15 cellular contexts compared by ENCODE assay signal in genomic region chr2:71856709-71857525, GRCh38.
A peak's percentile ranks its signal among the peaks of the same experiment; 100 is the strongest.
DNase-seq lines count a peak whose midpoint lies in the region; ATAC-seq and TF ChIP-seq lines count a peak whose summit lies in the region.
"Had no signal": no experiment of that assay in that cellular context is flagged by ENCODE, and none has a peak within 500 bp of the region (broad histone marks: within the 10 kb centered on the region; RNA-seq: fewer than 3 reads in every experiment).

No MANE protein-coding gene starts in this region.

- no peak overlapping the region for H3K4me3 Mint-ChIP-seq in stimulated activated naive CD8-positive, alpha-beta T cell treated with anti-CD3 and anti-CD28 coated beads, Interleukin-15, amount 100 ng/mL, for 72 hours
- H3K4me3 Mint-ChIP-seq: T-helper 17 cell had no signal

- H3K9me3 Mint-ChIP-seq in stimulated activated naive CD8-positive, alpha-beta T cell treated with anti-CD3 and anti-CD28 coated beads, Interleukin-15, amount 100 ng/mL, for 72 hours: peaks cover 4 to 15% of the 10 kb centered on the region in 2 donors

- peak overlapping the region in 1 of 2 donors; percentile 35 for H3K27ac Mint-ChIP-seq in stimulated activated naive CD8-positive, alpha-beta T cell treated with anti-CD3 and anti-CD28 coated beads, Interleukin-15, amount 100 ng/mL, for 72 hours
- H3K27ac Mint-ChIP-seq: T-helper 17 cell had no signal

- no peak overlapping the region for H3K4me3 ChIP-seq in fibroblast of pulmonary artery (replicated peaks; ENCODE audit: low read depth, low read length)

- TF ChIP-seq CTCF in fibroblast of pulmonary artery (IDR thresholded peaks at IDR 0.05; ENCODE audit: low read length, missing control alignments): no peak

- H3K4me1 Mint-ChIP-seq in stimulated activated naive CD8-positive, alpha-beta T cell treated with anti-CD3 and anti-CD28 coated beads, Interleukin-15, amount 100 ng/mL, for 72 hours: no peaks in the 10 kb centered on the region
- H3K4me1 Mint-ChIP-seq: T-helper 17 cell had no signal

- in situ Hi-C loops in SK-MEL-5 (cut with HindIII; ENCODE audit: low pct_unique_long_range_greater_than_20kb, low sequenced_read_pairs): no loop called here

- peak; percentile 6 for DNase-seq in stimulated activated naive CD8-positive, alpha-beta T cell treated with anti-CD3 and anti-CD28 coated beads, Interleukin-15, Interleukin-2, amounts not matched to agents 100 U/mL and 50 U/mL, for 24 hours
- DNase-seq in stimulated activated naive CD8-positive, alpha-beta T cell treated with anti-CD3 and anti-CD28 coated beads, Interleukin-15, amount 100 ng/mL, for 72 hours: no peak
- DNase-seq in SK-MEL-5 (ENCODE audit: low read depth, low spot score) (peak; percentile 9), fibroblast of pulmonary artery (ENCODE audit: low read depth) (peak; percentile 30), midbrain (lab: John Stamatoyannopoulos, UW) (no peak), NCI-H526 treated with DMSO at 0.1 percent for 48 hours (lab: John Stamatoyannopoulos, UW) (no peak)
- DNase-seq: anterior cingulate cortex; BE2C; GF-D8; mesenchymal stem cell; NCI-H2029 treated with DMSO at 0.1 percent for 48 hours; stimulated activated naive CD4-positive, alpha-beta T cell; T-helper 17 cell had no signal

- peaks cover 17% of the 10 kb centered on the region for H3K27me3 Mint-ChIP-seq in stimulated activated naive CD8-positive, alpha-beta T cell treated with anti-CD3 and anti-CD28 coated beads, Interleukin-15, amount 100 ng/mL, for 72 hours

- no peak for ATAC-seq in stimulated activated naive CD8-positive, alpha-beta T cell treated with anti-CD3 and anti-CD28 coated beads, Interleukin-15, Interleukin-2, amounts not matched to agents 100 U/mL and 50 U/mL, for 24 hours
- ATAC-seq in stimulated activated naive CD8-positive, alpha-beta T cell treated with anti-CD3 and anti-CD28 coated beads, Interleukin-15, amount 100 ng/mL, for 72 hours: no peak
- ATAC-seq in GM19328 (IDR thresholded peaks at IDR 0.05; ENCODE audit: unreplicated experiment) (no peak), HG02981 (IDR thresholded peaks at IDR 0.05; ENCODE audit: unreplicated experiment) (no peak)
- ATAC-seq: T-helper 17 cell had no signal

Comparison
In these comparisons a context has a peak if more than half of its experiments do, and no peak if none do; other contexts are left out.
1. DNase-seq: peak in stimulated activated naive CD8-positive, alpha-beta T cell treated with anti-CD3 and anti-CD28 coated beads, Interleukin-15, Interleukin-2, amounts not matched to agents 100 U/mL and 50 U/mL, for 24 hours (single experiment), SK-MEL-5 (single experiment) and fibroblast of pulmonary artery (single experiment); none in stimulated activated naive CD8-positive, alpha-beta T cell treated with anti-CD3 and anti-CD28 coated beads, Interleukin-15, amount 100 ng/mL, for 72 hours (0 of 2), midbrain (single experiment) and NCI-H526 treated with DMSO at 0.1 percent for 48 hours (single experiment).